16 cellular contexts compared by ENCODE assay signal in the genomic region with DNA sequence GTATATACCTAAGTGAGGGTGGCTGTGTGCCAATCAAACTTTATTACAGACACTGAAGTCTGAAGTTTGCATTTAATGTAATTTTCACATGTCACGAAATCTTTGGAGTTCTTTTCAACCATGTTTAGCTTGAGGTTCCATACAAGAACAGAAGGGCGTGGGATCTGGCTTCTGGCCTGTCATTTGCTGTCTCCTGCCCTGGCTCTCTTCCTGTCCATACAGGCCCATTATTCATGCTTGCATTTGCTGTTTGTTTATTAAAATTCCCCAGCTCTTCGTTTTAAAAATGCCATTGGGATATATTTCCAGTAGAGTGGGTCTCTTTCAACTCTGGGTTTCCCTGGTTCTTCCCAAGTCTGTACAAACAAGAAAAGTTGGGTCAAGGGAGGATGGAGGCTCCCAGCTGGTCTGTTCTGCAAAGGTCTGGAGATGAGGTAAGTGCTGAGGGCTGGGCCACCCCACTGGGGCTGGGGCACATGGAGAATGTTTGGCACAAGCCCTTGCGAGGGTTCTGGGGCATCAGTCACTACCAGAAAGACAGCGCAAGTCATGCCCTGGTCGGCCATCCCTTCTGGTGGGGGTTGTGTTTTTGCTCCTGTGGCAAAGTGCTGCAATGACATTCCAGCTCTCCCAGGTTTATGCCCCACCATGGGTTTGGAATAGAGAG.
DNase-seq lines count a peak whose midpoint lies in the region; ATAC-seq and TF ChIP-seq lines count a peak whose summit lies in the region.
"Had no signal": no experiment of that assay in that cellular context is flagged by ENCODE, and none has a peak within 500 bp of the region (broad histone marks: within the 10 kb centered on the region; RNA-seq: fewer than 3 reads in every experiment).

No MANE protein-coding gene starts in this region.

- no peak overlapping the region for H3K27ac Mint-ChIP-seq in CD8-positive, alpha-beta T cell
- H3K27ac Mint-ChIP-seq: activated CD4-positive, alpha-beta memory T cell treated with anti-CD3 and anti-CD28 coated beads for 36 hours had no signal

- H3K9me3 ChIP-seq in adipocyte (ENCODE audit: control insufficient read depth, low read length) (peaks cover 8% of the 10 kb centered on the region), esophagus squamous epithelium (no peaks in the 10 kb centered on the region), mucosa of rectum (ENCODE audit: control insufficient read depth in 2 of 2, low read length in 2 of 2) (no peaks in the 10 kb centered on the region), tibial artery (no peaks in the 10 kb centered on the region)
- H3K9me3 ChIP-seq in CD8-positive, alpha-beta T cell (ENCODE audit: low read length) = peaks cover 8% of the 10 kb centered on the region

- peak overlapping the region; percentile 69 for H3K9ac ChIP-seq in adipocyte (ENCODE audit: low read length)
- H3K9ac ChIP-seq in mucosa of rectum (ENCODE audit: low read depth in 1 of 2, low read length in 2 of 2) = no peak overlapping the region

- POLR2A ChIA-PET in CD8-positive, alpha-beta T cell (lab: Charles Lee) = no interaction called here

- no peaks in the 10 kb centered on the region for H3K4me1 Mint-ChIP-seq in CD8-positive, alpha-beta T cell (ENCODE audit: low read depth)

- H3K27ac ChIP-seq in esophagus squamous epithelium (peak overlapping the region; percentile 71 to 87 (median 76)), mucosa of rectum (ENCODE audit: low read depth in 2 of 2, low read length in 2 of 2) (peak overlapping the region; percentile 27 to 70), tibial artery (peak overlapping the region; percentile 80 to 84)
- no peak overlapping the region for H3K27ac ChIP-seq in CD8-positive, alpha-beta T cell (ENCODE audit: low read depth, low read length)
- H3K27ac ChIP-seq: brain microvascular endothelial cell, HL-60 had no signal

- peaks cover 3% of the 10 kb centered on the region for H3K36me3 Mint-ChIP-seq in CD8-positive, alpha-beta T cell
- H3K36me3 Mint-ChIP-seq: activated CD4-positive, alpha-beta memory T cell treated with anti-CD3 and anti-CD28 coated beads for 36 hours had no signal

- H3K4me3 ChIP-seq in adipocyte (ENCODE audit: low read length) (peak overlapping the region; percentile 57), esophagus squamous epithelium (peak overlapping the region in 1 of 4 donors; percentile 1), mucosa of rectum (ENCODE audit: low read length in 2 of 2) (no peak overlapping the region), tibial artery (no peak overlapping the region)
- no peak overlapping the region for H3K4me3 ChIP-seq in CD8-positive, alpha-beta T cell (ENCODE audit: low read depth, low read length)

- no peaks in the 10 kb centered on the region for H3K36me3 ChIP-seq in adipocyte (ENCODE audit: control insufficient read depth, insufficient read depth, low read length, severe bottlenecking)
- no peaks in the 10 kb centered on the region for H3K36me3 ChIP-seq in esophagus squamous epithelium
- H3K36me3 ChIP-seq in mucosa of rectum (ENCODE audit: control insufficient read depth in 2 of 2, insufficient read depth in 2 of 2, low read length in 2 of 2) = no peaks in the 10 kb centered on the region
- no peaks in the 10 kb centered on the region for H3K36me3 ChIP-seq in tibial artery
- no peaks in the 10 kb centered on the region for H3K36me3 ChIP-seq in CD8-positive, alpha-beta T cell (ENCODE audit: insufficient read depth, low read length)
- H3K36me3 ChIP-seq: brain microvascular endothelial cell had no signal

- TF ChIP-seq CTCF in esophagus squamous epithelium (IDR thresholded peaks at IDR 0.05) (peak in 1 of 6 experiments; percentile 17), tibial artery (IDR thresholded peaks at IDR 0.05) (no peak)
- TF ChIP-seq CTCF in CD8-positive, alpha-beta T cell (IDR thresholded peaks at IDR 0.05) = no peak

- DNase-seq in adipocyte (ENCODE audit: low read depth) = peak; percentile 3
- no peak for DNase-seq in esophagus squamous epithelium (lab: John Stamatoyannopoulos, UW)
- no peak for DNase-seq in tibial artery
- no peak for DNase-seq in CD8-positive, alpha-beta T cell
- DNase-seq in putamen (ENCODE audit: low spot score) = no peak
- no peak for DNase-seq in NCI-H2029 treated with DMSO at 0.1 percent for 48 hours (lab: John Stamatoyannopoulos, UW)
- DNase-seq: activated CD4-positive, alpha-beta memory T cell treated with anti-CD3 and anti-CD28 coated beads for 36 hours; Kasumi-1; NCI-H187 treated with DMSO at 0.1 percent for 48 hours; stimulated activated CD4-positive, alpha-beta T cell treated with anti-CD3 and anti-CD28 coated beads, Interleukin-4, amount 100 ng/mL, for 4 hours; stimulated activated naive CD4-positive, alpha-beta T cell had no signal

- TF ChIP-seq POLR2A in esophagus squamous epithelium (IDR thresholded peaks at IDR 0.05) = no peak

- H3K4me3 Mint-ChIP-seq in CD8-positive, alpha-beta T cell = no peak overlapping the region
- H3K4me3 Mint-ChIP-seq: activated CD4-positive, alpha-beta memory T cell treated with anti-CD3 and anti-CD28 coated beads for 36 hours; CD14-positive monocyte had no signal

- CTCF ChIA-PET in CD8-positive, alpha-beta T cell (lab: Charles Lee) = no interaction called here

- H3K27me3 ChIP-seq in adipocyte (replicated peaks; ENCODE audit: control insufficient read depth, insufficient read depth, low read length) (no peaks in the 10 kb centered on the region), esophagus squamous epithelium (no peaks in the 10 kb centered on the region), mucosa of rectum (ENCODE audit: control insufficient read depth in 2 of 2, insufficient read depth in 2 of 2, low read length in 2 of 2) (no peaks in the 10 kb centered on the region), tibial artery (no peaks in the 10 kb centered on the region)
- H3K27me3 ChIP-seq in CD8-positive, alpha-beta T cell (ENCODE audit: insufficient read depth, low read length) = no peaks in the 10 kb centered on the region
- H3K27me3 ChIP-seq: brain microvascular endothelial cell had no signal

- no peak for ATAC-seq in CD8-positive, alpha-beta T cell
- no peak for ATAC-seq in HG02610 (IDR thresholded peaks at IDR 0.05; ENCODE audit: unreplicated experiment)

- WGBS in esophagus squamous epithelium, 2 donors = 25 to 50% methylated on average over 5 to 6 of the region's 6 CpGs

- peaks cover 14% of the 10 kb centered on the region for H3K9me3 Mint-ChIP-seq in CD8-positive, alpha-beta T cell

- intact Hi-C loops in esophagus squamous epithelium (cut with DNase I) = no loop called here
- intact Hi-C loops in tibial artery (cut with DNase I; ENCODE audit: low total_unique reads) = no loop called here
- intact Hi-C loops in CD8-positive, alpha-beta T cell (cut with DNase I, micrococcal nuclease) = no loop called here

- H3K4me1 ChIP-seq in adipocyte (ENCODE audit: control insufficient read depth, insufficient read depth, low read length) (peaks cover 25% of the 10 kb centered on the region), esophagus squamous epithelium (peaks cover 24 to 68% (median 41%) of the 10 kb centered on the region in 3 donors), mucosa of rectum (ENCODE audit: control insufficient read depth in 2 of 2, insufficient read depth in 2 of 2, low read length in 2 of 2) (no peaks in the 10 kb centered on the region), tibial artery (peaks cover 0 to 69% (median 45%) of the 10 kb centered on the region in 4 donors)
- no peaks in the 10 kb centered on the region for H3K4me1 ChIP-seq in CD8-positive, alpha-beta T cell (ENCODE audit: insufficient read depth, low read length)

- no peaks in the 10 kb centered on the region for H3K27me3 Mint-ChIP-seq in CD8-positive, alpha-beta T cell (ENCODE audit: low read depth)
- H3K27me3 Mint-ChIP-seq: activated CD4-positive, alpha-beta memory T cell treated with anti-CD3 and anti-CD28 coated beads for 36 hours had no signal
